ENCODE assay signal across 24 cellular contexts in genomic region chr9:85077954-85078353, GRCh38.
A peak's percentile ranks its signal among the peaks of the same experiment; 100 is the strongest.
DNase-seq lines count a peak whose midpoint lies in the region; ATAC-seq, FAIRE-seq and TF ChIP-seq lines count a peak whose summit lies in the region.
"Had no signal": no experiment of that assay in that cellular context is flagged by ENCODE, and none has a peak within 500 bp of the region (broad histone marks: within the 10 kb centered on the region; RNA-seq: fewer than 3 reads in every experiment).

No MANE protein-coding gene starts in this region.

- H3K18ac ChIP-seq in H1 (ENCODE audit: extremely low read depth, low read length): peak overlapping the region; percentile 7; the same call in 1 of the 2 replicates

- no peak overlapping the region for H3K27ac ChIP-seq in H1 (ENCODE audit: low read depth, low read length)
- H3K27ac ChIP-seq: BLaER1 treated with 17β-estradiol and CSF1 and Interleukin-3, amounts not matched to agents 10 nM and 100 nM; Peyer's patch; SJCRH30 had no signal

- no peak for TF ChIP-seq CTCF in H1 (IDR thresholded peaks at IDR 0.05; ENCODE audit: control extremely low read depth in 1 of 3, insufficient read depth in 1 of 3, low read depth in 1 of 3, low read length in 3 of 3)

- H3K4me1 ChIP-seq in H1 (replicated peaks in 1 of 4; ENCODE audit: control insufficient read depth in 3 of 4, insufficient read depth in 4 of 4, low read length in 3 of 4): peaks cover 0 to 4% (median 3%) of the 10 kb centered on the region in 4 experiments; a peak in 3 of 7 replicates
- H3K4me1 ChIP-seq: Peyer's patch, SJCRH30 had no signal

- TF ChIP-seq RAD21 in H1 (IDR thresholded peaks at IDR 0.05 in 1 of 2, conservative IDR thresholded peaks at IDR 0.05 in 1 of 2; ENCODE audit: low read depth in 2 of 2, low read length in 2 of 2): no peak

- H3K79me2 ChIP-seq in H1 (ENCODE audit: control insufficient read depth in 1 of 2, insufficient read depth in 2 of 2, low read length in 2 of 2): no peaks in the 10 kb centered on the region

- no peak overlapping the region for H3K4ac ChIP-seq in H1 (replicated peaks; ENCODE audit: insufficient read length, low read depth, low read length)

- H3K27me3 Mint-ChIP-seq in activated CD4-positive, alpha-beta T cell treated with anti-CD3 and anti-CD28 coated beads, Interleukin-2, amount 10 ng/mL, durations not matched to agents 7 days and 5 days: no peaks in the 10 kb centered on the region

- no peak overlapping the region for H2AK5ac ChIP-seq in H1 (ENCODE audit: low read depth, low read length)

- no peak overlapping the region for H3K9ac ChIP-seq in H1 (replicated peaks in 1 of 4; ENCODE audit: extremely low read depth in 1 of 4, low read depth in 3 of 4, low read length in 3 of 4)
- H3K9ac ChIP-seq: BLaER1 treated with 17β-estradiol and CSF1 and Interleukin-3, amounts not matched to agents 10 nM and 100 nM had no signal

- no peak overlapping the region for H3K4me3 Mint-ChIP-seq in activated CD4-positive, alpha-beta T cell treated with anti-CD3 and anti-CD28 coated beads, Interleukin-2, amount 10 ng/mL, durations not matched to agents 7 days and 5 days
- H3K4me3 Mint-ChIP-seq: CD4-positive, alpha-beta memory T cell; HFFc6; T-helper 17 cell had no signal

- peak overlapping the region in 1 of 4 experiments; percentile 41; a peak in 1 of 8 replicates for H3K4me3 ChIP-seq in H1 (ENCODE audit: extremely low read depth in 1 of 4, insufficient read depth in 2 of 4, low read depth in 3 of 4, low read length in 4 of 4)
- H3K4me3 ChIP-seq: BLaER1 treated with 17β-estradiol and CSF1 and Interleukin-3, amounts not matched to agents 10 nM and 100 nM; K562; MG63; Peyer's patch; SJCRH30 had no signal

- ATAC-seq in GM18858 (IDR thresholded peaks at IDR 0.05; ENCODE audit: unreplicated experiment): no peak
- ATAC-seq: HepG2, K562, T-helper 17 cell had no signal

- POLR2A ChIA-PET in H1 (lab: Charles Lee; ENCODE audit: partially characterized antibody): interaction anchor here (0.7 kb wide), 1 partner anchor 25 kb away, joined by 3 read pairs; no protein-coding TSS in a partner anchor
- POLR2A ChIA-PET in activated CD4-positive, alpha-beta T cell treated with anti-CD3 and anti-CD28 coated beads, Interleukin-2, amount 10 ng/mL, durations not matched to agents 7 days and 5 days (lab: Charles Lee): no interaction called here

- H3K14ac ChIP-seq in H1 (ENCODE audit: insufficient read length): no peak overlapping the region

- H3K36me3 ChIP-seq in H1 (ENCODE audit: control insufficient read depth in 2 of 4, insufficient read depth in 4 of 4, low read length in 3 of 4): no peaks in the 10 kb centered on the region
- H3K36me3 ChIP-seq: BLaER1 treated with 17β-estradiol and CSF1 and Interleukin-3, amounts not matched to agents 10 nM and 100 nM; MG63; Peyer's patch; SJCRH30 had no signal

- no peaks in the 10 kb centered on the region for H3K79me1 ChIP-seq in H1 (ENCODE audit: low read depth, low read length)

- H3K4me1 Mint-ChIP-seq in activated CD4-positive, alpha-beta T cell treated with anti-CD3 and anti-CD28 coated beads, Interleukin-2, amount 10 ng/mL, durations not matched to agents 7 days and 5 days: no peaks in the 10 kb centered on the region
- H3K4me1 Mint-ChIP-seq: CD4-positive, alpha-beta memory T cell; T-helper 17 cell had no signal

- peaks cover 0 to 5% (median 0%) of the 10 kb centered on the region in 4 experiments; a peak in 3 of 7 replicates for H3K27me3 ChIP-seq in H1 (replicated peaks in 1 of 4; ENCODE audit: control insufficient read depth in 3 of 4, extremely low read depth in 1 of 4, insufficient read depth in 3 of 4, low read length in 3 of 4)
- H3K27me3 ChIP-seq: BLaER1 treated with 17β-estradiol and CSF1 and Interleukin-3, amounts not matched to agents 10 nM and 100 nM; MG63; Peyer's patch; SJCRH30 had no signal

- no peak for TF ChIP-seq EP300 in H1 (IDR thresholded peaks at IDR 0.05; ENCODE audit: borderline replicate concordance in 1 of 2, low read depth in 2 of 2, low read length in 2 of 2)

- no peak overlapping the region for H2BK20ac ChIP-seq in H1 (ENCODE audit: low read length)

- no peaks in the 10 kb centered on the region for H4K20me1 ChIP-seq in H1 (replicated peaks in 1 of 2; ENCODE audit: control insufficient read depth in 1 of 2, insufficient read depth in 2 of 2, low read length in 2 of 2)
- H4K20me1 ChIP-seq: BLaER1 treated with 17β-estradiol and CSF1 and Interleukin-3, amounts not matched to agents 10 nM and 100 nM had no signal

- no peak for TF ChIP-seq POLR2A in H1 (IDR thresholded peaks at IDR 0.05; ENCODE audit: control extremely low read depth in 1 of 2, low read depth in 2 of 2, low read length in 2 of 2)

- DNase-seq in NCI-H1417 (lab: John Stamatoyannopoulos, UW): peak in 2 of 3 experiments; percentile 26 to 73
- DNase-seq in NCI-H1417 treated with DMSO at 0.1 percent for 48 hours (lab: John Stamatoyannopoulos, UW): no peak
- peak; percentile 44 for DNase-seq in NCI-H69 (lab: John Stamatoyannopoulos, UW)
- DNase-seq in H1 (ENCODE audit: low read depth in 1 of 2, low spot score in 2 of 2): no peak
- peak; percentile 56 for DNase-seq in retina
- DNase-seq in activated CD4-positive, alpha-beta T cell treated with anti-CD3 and anti-CD28 coated beads, Interleukin-2, amount 10 ng/mL, durations not matched to agents 7 days and 5 days: no peak
- DNase-seq: 8988T, HFFc6, MG63, NCI-H146, NCI-H2029, NCI-H2171 treated with DMSO at 0.1 percent for 48 hours, NCI-H524 treated with DMSO at 0.1 percent for 48 hours, Peyer's patch, SJCRH30, T-helper 17 cell had no signal

- H2BK5ac ChIP-seq in H1 (ENCODE audit: low read depth, low read length): no peak overlapping the region

- peak overlapping the region; percentile 42 to 62; a peak in 3 of 4 replicates for H3K4me2 ChIP-seq in H1 (ENCODE audit: insufficient read depth in 1 of 2, low read depth in 2 of 2, low read length in 2 of 2)

- WGBS in H1 (ENCODE audit: extremely low coverage in 1 of 2, insufficient coverage in 1 of 2, insufficient read length in 1 of 2, insufficient replicate concordance in 2 of 2, low coverage in 1 of 2, low lambda C conversion rate in 2 of 2, missing lambda C conversion rate in 1 of 2), 2 experiments: 93% methylated on average over 5 of the region's 5 CpGs; no CpG with 5 or more reads in 1 of the 2 experiments

- no peak overlapping the region for H3K27ac Mint-ChIP-seq in activated CD4-positive, alpha-beta T cell treated with anti-CD3 and anti-CD28 coated beads, Interleukin-2, amount 10 ng/mL, durations not matched to agents 7 days and 5 days
- H3K27ac Mint-ChIP-seq: CD4-positive, alpha-beta memory T cell; HFFc6; T-helper 17 cell had no signal

- no peak for FAIRE-seq in H1 (lab: Jason Lieb, UNC)
- FAIRE-seq: G401.6, GM12892, H54, HepG2, K562 had no signal

- no peaks in the 10 kb centered on the region for H3K9me3 ChIP-seq in H1 (ENCODE audit: insufficient read depth in 2 of 2, low read depth in 1 of 2, low read length in 1 of 2)
- H3K9me3 ChIP-seq: MG63, Peyer's patch, SJCRH30 had no signal

- no peaks in the 10 kb centered on the region for H3K36me3 Mint-ChIP-seq in activated CD4-positive, alpha-beta T cell treated with anti-CD3 and anti-CD28 coated beads, Interleukin-2, amount 10 ng/mL, durations not matched to agents 7 days and 5 days (ENCODE audit: low read depth)
- H3K36me3 Mint-ChIP-seq: CD4-positive, alpha-beta memory T cell had no signal

- no peaks in the 10 kb centered on the region; the same call in 1 of the 2 replicates for H3K23me2 ChIP-seq in H1 (ENCODE audit: low read depth, low read length)

- H3K9me3 Mint-ChIP-seq in activated CD4-positive, alpha-beta T cell treated with anti-CD3 and anti-CD28 coated beads, Interleukin-2, amount 10 ng/mL, durations not matched to agents 7 days and 5 days: no peaks in the 10 kb centered on the region

- H2AFZ ChIP-seq in H1 (ENCODE audit: low read length): peak overlapping the region; percentile 98

- no peak overlapping the region for H3K23ac ChIP-seq in H1 (ENCODE audit: insufficient read length)

- CTCF ChIA-PET in H1 (lab: Charles Lee; ENCODE audit: partially characterized antibody): interaction anchor here (1.0 to 1.3 kb wide), 3 partner anchors 81 to 339 kb away, joined by 3 read pairs; no protein-coding TSS in a partner anchor
- CTCF ChIA-PET in activated CD4-positive, alpha-beta T cell treated with anti-CD3 and anti-CD28 coated beads, Interleukin-2, amount 10 ng/mL, durations not matched to agents 7 days and 5 days (lab: Charles Lee): no interaction called here

- no peak overlapping the region for H2BK15ac ChIP-seq in H1 (ENCODE audit: low read length)

- H3K56ac ChIP-seq in H1 (replicated peaks; ENCODE audit: insufficient read length, low read depth, low read length): no peak overlapping the region

- no peak overlapping the region for H4K5ac ChIP-seq in H1 (ENCODE audit: insufficient read length, low read depth, low read length)

- H2BK12ac ChIP-seq in H1 (ENCODE audit: low read depth, low read length): no peak overlapping the region

- no peak overlapping the region for H4K91ac ChIP-seq in H1 (replicated peaks; ENCODE audit: insufficient read length, low read length)

- no peak overlapping the region for H4K8ac ChIP-seq in H1 (ENCODE audit: extremely low read depth, insufficient read depth, low read length)

- H2BK120ac ChIP-seq in H1 (replicated peaks; ENCODE audit: low read depth, low read length): no peak overlapping the region

TF ChIP-seq in H1, 55 proteins besides CTCF, POLR2A, EP300 and RAD21:
- no peak for TF ChIP-seq RNF2 (IDR thresholded peaks at IDR 0.05; ENCODE audit: borderline replicate concordance, low read depth, low read length, missing control alignments, poor library complexity, severe bottlenecking)
- TF ChIP-seq, protein P1, sequence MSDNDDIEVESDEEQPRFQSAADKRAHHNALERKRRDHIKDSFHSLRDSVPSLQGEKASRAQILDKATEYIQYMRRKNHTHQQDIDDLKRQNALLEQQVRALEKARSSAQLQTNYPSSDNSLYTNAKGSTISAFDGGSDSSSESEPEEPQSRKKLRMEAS (IDR thresholded peaks at IDR 0.05): no peak
- TF ChIP-seq CTBP2 (IDR thresholded peaks at IDR 0.05; ENCODE audit: borderline replicate concordance, insufficient read depth, insufficient read length, low read length): no peak
- no peak for TF ChIP-seq NANOG (IDR thresholded peaks at IDR 0.05; ENCODE audit: insufficient read depth, low read depth, low read length, poor library complexity, severe bottlenecking)

Comparison
In these comparisons a context has a peak if more than half of its experiments do, and no peak if none do; other contexts are left out.
1. DNase-seq: peak in NCI-H1417 (2 of 3), NCI-H69 (single experiment) and retina (single experiment); none in NCI-H1417 treated with DMSO at 0.1 percent for 48 hours (single experiment), H1 (0 of 2) and activated CD4-positive, alpha-beta T cell treated with anti-CD3 and anti-CD28 coated beads, Interleukin-2, amount 10 ng/mL, durations not matched to agents 7 days and 5 days (single experiment).